ENCODE assay signal across 17 cellular contexts in the genomic region with DNA sequence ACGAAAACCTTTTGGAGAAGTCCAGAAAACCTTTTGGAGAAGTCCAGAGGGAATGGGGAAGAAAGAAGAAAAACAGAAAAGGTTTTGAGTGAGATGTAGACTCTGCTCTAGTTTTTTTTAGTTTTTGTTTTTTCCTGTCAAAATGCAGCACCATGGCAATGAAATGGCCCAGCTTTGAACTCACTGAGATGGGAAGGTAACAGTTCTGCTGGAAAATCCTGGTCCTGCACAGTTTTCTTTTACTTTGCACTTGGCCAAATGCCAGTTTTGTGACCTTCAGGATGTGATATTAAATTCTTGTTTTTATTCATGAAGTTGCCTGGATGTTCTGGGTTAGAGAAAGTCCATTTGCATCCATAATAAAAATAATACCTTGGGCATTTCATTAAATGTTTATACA.
A peak's percentile ranks its signal among the peaks of the same experiment; 100 is the strongest.
DNase-seq lines count a peak whose midpoint lies in the region; ATAC-seq, FAIRE-seq and TF ChIP-seq lines count a peak whose summit lies in the region.
"Had no signal": no experiment of that assay in that cellular context is flagged by ENCODE, and none has a peak within 500 bp of the region (broad histone marks: within the 10 kb centered on the region; RNA-seq: fewer than 3 reads in every experiment).

No MANE protein-coding gene starts in this region.

- H4K20me1 ChIP-seq in endothelial cell of umbilical vein (replicated peaks; ENCODE audit: control insufficient read depth, extremely low read depth, insufficient read depth, low read length) = no peaks in the 10 kb centered on the region
- H4K20me1 ChIP-seq in smooth muscle cell (ENCODE audit: low read depth) = no peaks in the 10 kb centered on the region
- H4K20me1 ChIP-seq: BLaER1 treated with 17β-estradiol and CSF1 and Interleukin-3, amounts not matched to agents 10 nM and 100 nM had no signal

- BruUV-seq in endothelial cell of umbilical vein (replicated peaks; lab: Mats Ljungman, UMichigan) = no TSS peak

- no peaks in the 10 kb centered on the region for H3K9me1 ChIP-seq in endothelial cell of umbilical vein (replicated peaks; ENCODE audit: control insufficient read depth, extremely low read depth, insufficient read depth, low read length)

- 92% methylated on average over 1 of the region's 1 CpG for WGBS in smooth muscle cell (ENCODE audit: low lambda C conversion rate)

- H3K27ac ChIP-seq in endothelial cell of umbilical vein (ENCODE audit: insufficient read depth, low read depth, low read length) = no peak overlapping the region
- H3K27ac ChIP-seq in smooth muscle cell (ENCODE audit: low read depth) = no peak overlapping the region
- H3K27ac ChIP-seq: BLaER1 treated with 17β-estradiol and CSF1 and Interleukin-3, amounts not matched to agents 10 nM and 100 nM; GM23248; HL-60 had no signal

- H3K4me3 ChIP-seq in endothelial cell of umbilical vein (replicated peaks in 1 of 3; ENCODE audit: insufficient read depth in 1 of 3, low read depth in 1 of 3, low read length in 3 of 3) (no peak overlapping the region), smooth muscle cell (no peak overlapping the region)
- H3K4me3 ChIP-seq: BLaER1 treated with 17β-estradiol and CSF1 and Interleukin-3, amounts not matched to agents 10 nM and 100 nM; GM23248 had no signal

- CTCF ChIA-PET in endothelial cell of umbilical vein (lab: Charles Lee) = no interaction called here

- H3K4me2 ChIP-seq in endothelial cell of umbilical vein (ENCODE audit: insufficient read depth, low read length) (no peak overlapping the region), smooth muscle cell (no peak overlapping the region)
- H3K4me2 ChIP-seq: BLaER1 treated with 17β-estradiol and CSF1 and Interleukin-3, amounts not matched to agents 10 nM and 100 nM had no signal

- POLR2A ChIA-PET in endothelial cell of umbilical vein (lab: Charles Lee) = no interaction called here

- H2AFZ ChIP-seq in endothelial cell of umbilical vein (ENCODE audit: low read depth, low read length) = no peak overlapping the region
- no peak overlapping the region for H2AFZ ChIP-seq in smooth muscle cell (ENCODE audit: low read depth)
- H2AFZ ChIP-seq: GM23248 had no signal

- H3K79me2 ChIP-seq in endothelial cell of umbilical vein (ENCODE audit: control insufficient read depth, insufficient read depth, low read length) = no peaks in the 10 kb centered on the region
- H3K79me2 ChIP-seq in smooth muscle cell (ENCODE audit: low read depth) = no peaks in the 10 kb centered on the region

- no peak overlapping the region for H3K9ac ChIP-seq in endothelial cell of umbilical vein (replicated peaks; ENCODE audit: extremely low read depth, insufficient read depth, low read length)
- no peak overlapping the region for H3K9ac ChIP-seq in smooth muscle cell (ENCODE audit: low read depth)
- H3K9ac ChIP-seq: BLaER1 treated with 17β-estradiol and CSF1 and Interleukin-3, amounts not matched to agents 10 nM and 100 nM; GM23248 had no signal

- intact Hi-C loops in endothelial cell of umbilical vein (cut with micrococcal nuclease) = no loop called here

- no peak for TF ChIP-seq POLR2A in endothelial cell of umbilical vein (IDR thresholded peaks at IDR 0.05; ENCODE audit: low read depth, low read length)

- dilution Hi-C loops in endothelial cell of umbilical vein (cut with MboI; ENCODE audit: extremely low pct_ligation_motif_present, low sequenced_read_pairs) = no loop called here

- DNase-seq in NCI-H1092 treated with DMSO at 0.1 percent for 48 hours (lab: John Stamatoyannopoulos, UW) = peak; percentile 6
- DNase-seq in NCI-H1092 (lab: John Stamatoyannopoulos, UW) = no peak
- DNase-seq in M059J (ENCODE audit: low read depth) = peak; percentile 53
- DNase-seq in NCI-H446 treated with DMSO at 0.1 percent for 48 hours (lab: John Stamatoyannopoulos, UW) = peak; percentile 83
- DNase-seq in endothelial cell of umbilical vein (ENCODE audit: low read depth, low spot score) = peak; percentile 3
- no peak for DNase-seq in smooth muscle cell (lab: John Stamatoyannopoulos, UW; ENCODE audit: unreplicated experiment)
- DNase-seq: 8988T; Calu3; CD8-positive, alpha-beta T cell; GM23248; HCEC 1CT had no signal

- FAIRE-seq in endothelial cell of umbilical vein (lab: Jason Lieb, UNC) = peak; percentile 24
- FAIRE-seq: G401.6, GM12891, GM18507 had no signal

- no peak for ATAC-seq in HG02678 (IDR thresholded peaks at IDR 0.05; ENCODE audit: unreplicated experiment)
- ATAC-seq: CD8-positive, alpha-beta T cell had no signal

- H3K9me3 ChIP-seq in endothelial cell of umbilical vein (replicated peaks; ENCODE audit: control insufficient read depth, insufficient read depth, low read length) = no peaks in the 10 kb centered on the region
- no peaks in the 10 kb centered on the region for H3K9me3 ChIP-seq in smooth muscle cell (replicated peaks; ENCODE audit: low read depth)
- H3K9me3 ChIP-seq: BLaER1 treated with 17β-estradiol and CSF1 and Interleukin-3, amounts not matched to agents 10 nM and 100 nM had no signal

- H3K27me3 ChIP-seq in endothelial cell of umbilical vein (ENCODE audit: control insufficient read depth in 2 of 2, insufficient read depth in 2 of 2, low read length in 2 of 2) (peaks cover 0 to 2% of the 10 kb centered on the region in 2 experiments), smooth muscle cell (ENCODE audit: low read depth) (peaks cover 33% of the 10 kb centered on the region)
- H3K27me3 ChIP-seq: BLaER1 treated with 17β-estradiol and CSF1 and Interleukin-3, amounts not matched to agents 10 nM and 100 nM had no signal

- TF ChIP-seq CTCF in endothelial cell of umbilical vein (IDR thresholded peaks at IDR 0.05; ENCODE audit: extremely low read depth in 1 of 2, insufficient read depth in 1 of 2, low read depth in 1 of 2, low read length in 2 of 2) (no peak), smooth muscle cell (IDR thresholded peaks at IDR 0.05; ENCODE audit: borderline replicate concordance, insufficient read depth, poor library complexity, severe bottlenecking) (no peak)

- H3K4me1 ChIP-seq in endothelial cell of umbilical vein (ENCODE audit: control insufficient read depth, extremely low read depth, insufficient read depth, low read length) (no peaks in the 10 kb centered on the region), smooth muscle cell (ENCODE audit: low read depth) (peaks cover 11% of the 10 kb centered on the region)

- H3F3A ChIP-seq in smooth muscle cell (ENCODE audit: low read depth) = peaks cover 6% of the 10 kb centered on the region

- H3K36me3 ChIP-seq in endothelial cell of umbilical vein (ENCODE audit: control insufficient read depth in 2 of 2, extremely low read depth in 1 of 2, insufficient read depth in 2 of 2, low read length in 2 of 2) = no peaks in the 10 kb centered on the region
- no peaks in the 10 kb centered on the region for H3K36me3 ChIP-seq in smooth muscle cell (ENCODE audit: low read depth)
- H3K36me3 ChIP-seq: BLaER1 treated with 17β-estradiol and CSF1 and Interleukin-3, amounts not matched to agents 10 nM and 100 nM had no signal

TF ChIP-seq in endothelial cell of umbilical vein, 7 proteins besides CTCF, POLR2A, EP300 and RAD21:
- TF ChIP-seq GATA2 (IDR thresholded peaks at IDR 0.05; ENCODE audit: insufficient read depth, insufficient read length, low read depth, low read length) (no peak), POLR2AphosphoS5 (IDR thresholded peaks at IDR 0.05; ENCODE audit: insufficient read depth, low read depth, low read length) (no peak), FOS (IDR thresholded peaks at IDR 0.05; ENCODE audit: borderline replicate concordance, insufficient read depth, low read length) (no peak), MYC (IDR thresholded peaks at IDR 0.05; ENCODE audit: low read depth, low read length) (no peak), EZH2 (IDR thresholded peaks at IDR 0.05; ENCODE audit: borderline replicate concordance, low read depth, low read length, severe bottlenecking) (no peak), JUN (IDR thresholded peaks at IDR 0.05; ENCODE audit: borderline replicate concordance, insufficient read depth, insufficient read length, low read depth) (no peak)
- TF ChIP-seq, protein P1, sequence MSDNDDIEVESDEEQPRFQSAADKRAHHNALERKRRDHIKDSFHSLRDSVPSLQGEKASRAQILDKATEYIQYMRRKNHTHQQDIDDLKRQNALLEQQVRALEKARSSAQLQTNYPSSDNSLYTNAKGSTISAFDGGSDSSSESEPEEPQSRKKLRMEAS (IDR thresholded peaks at IDR 0.05; ENCODE audit: insufficient read depth, insufficient read length) = no peak

Comparison
In these comparisons a context has a peak if more than half of its experiments do, and no peak if none do; other contexts are left out.
1. DNase-seq: peak in NCI-H1092 treated with DMSO at 0.1 percent for 48 hours (single experiment), M059J (single experiment), NCI-H446 treated with DMSO at 0.1 percent for 48 hours (single experiment) and endothelial cell of umbilical vein (single experiment); none in NCI-H1092 (single experiment) and smooth muscle cell (single experiment).